In the genomic region with DNA sequence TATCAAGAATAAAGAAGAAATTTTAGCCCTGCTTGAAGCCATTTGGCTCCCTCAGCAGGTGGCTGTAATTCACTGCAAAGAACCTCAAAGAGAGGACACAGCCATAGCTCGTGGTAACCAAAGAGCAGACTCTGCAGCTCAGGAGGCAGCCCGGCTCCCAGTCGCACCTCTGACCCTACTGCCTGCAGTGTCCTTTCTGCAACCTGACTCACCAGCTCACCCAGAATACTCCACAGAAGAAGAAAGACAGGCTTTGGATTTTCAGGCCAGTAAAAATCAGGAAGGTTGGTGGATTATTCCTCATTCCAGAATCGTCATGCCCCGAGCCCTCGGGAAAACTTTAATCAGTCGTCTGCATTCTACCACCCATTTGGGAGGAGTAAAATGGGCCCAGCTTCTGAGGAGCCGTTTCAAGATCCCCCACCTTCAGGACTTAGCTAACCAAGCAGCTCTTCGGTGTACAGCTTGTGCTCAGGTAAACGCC, we compare ENCODE assay signal across 13 cellular contexts. TPM values are rescaled to one million over a fixed set of nuclear protein-coding genes. Genes with fewer than 3 reads are reported as not detected.
DNase-seq lines count a peak whose midpoint lies in the region; ATAC-seq and TF ChIP-seq lines count a peak whose summit lies in the region.
"Had no signal": no experiment of that assay in that cellular context is flagged by ENCODE, and none has a peak within 500 bp of the region (broad histone marks: within the 10 kb centered on the region; RNA-seq: fewer than 3 reads in every experiment).

No MANE protein-coding gene starts in this region.

- BruUV-seq in PC-3 (replicated peaks; lab: Mats Ljungman, UMichigan), result no TSS peak

- H3K4me1 Mint-ChIP-seq in GM23338, result peaks cover 17% of the 10 kb centered on the region
- H3K4me1 Mint-ChIP-seq in natural killer cell, result peaks cover 3% of the 10 kb centered on the region in 2 donors

- POLR2A ChIA-PET in AG04450 (lab: Yijun Ruan, JAX), result no interaction called here
- POLR2A ChIA-PET in PC-3 (lab: Charles Lee; ENCODE audit: unreplicated experiment), result interaction anchor here (0.6 kb wide), 1 partner anchor 17 kb away, joined by 10 read pairs; no protein-coding TSS in a partner anchor

- H3K4me3 ChIP-seq in AG04450 (ENCODE audit: low read depth, low read length) (no peak overlapping the region), GM23338 (no peak overlapping the region), PC-3 (ENCODE audit: low read length) (no peak overlapping the region), foreskin fibroblast (ENCODE audit: low read depth in 1 of 2, low read length in 2 of 2) (no peak overlapping the region), MM.1S (ENCODE audit: low read length) (no peak overlapping the region)
- H3K4me3 ChIP-seq: body of pancreas, Peyer's patch had no signal

- H3K79me2 ChIP-seq in GM23338 (replicated peaks; ENCODE audit: insufficient read depth), result no peaks in the 10 kb centered on the region
- no peaks in the 10 kb centered on the region for H3K79me2 ChIP-seq in PC-3 (ENCODE audit: low read length)
- no peaks in the 10 kb centered on the region for H3K79me2 ChIP-seq in MM.1S (ENCODE audit: low read length)

- H3K4me1 ChIP-seq in GM23338 (ENCODE audit: insufficient read depth), result peaks cover 6% of the 10 kb centered on the region
- peaks cover 2% of the 10 kb centered on the region for H3K4me1 ChIP-seq in PC-3 (ENCODE audit: insufficient read depth, low read length)
- no peaks in the 10 kb centered on the region for H3K4me1 ChIP-seq in MM.1S (ENCODE audit: low read length)
- H3K4me1 ChIP-seq: body of pancreas, Peyer's patch had no signal

- intact Hi-C loops in PC-3 (cut with micrococcal nuclease), result loop anchor here (10.0 kb wide), 1 partner anchor 224 kb away; no protein-coding TSS in a partner anchor
- intact Hi-C loops in natural killer cell (cut with micrococcal nuclease), result loop anchor here (10.0 kb wide), 1 partner anchor 564 kb away; no protein-coding TSS in a partner anchor

- peak; percentile 49 for ATAC-seq in GM23338
- ATAC-seq in PC-3, result peak; percentile 37
- no peak for ATAC-seq in GM21786 (IDR thresholded peaks at IDR 0.05; ENCODE audit: unreplicated experiment)
- no peak for ATAC-seq in natural killer cell
- ATAC-seq: body of pancreas, left lobe of liver had no signal

- H2AFZ ChIP-seq in GM23338 (peak overlapping the region; percentile 78), PC-3 (ENCODE audit: low read length) (no peak overlapping the region), MM.1S (ENCODE audit: low read length) (no peak overlapping the region)

- H3K27me3 ChIP-seq in AG04450 (ENCODE audit: control insufficient read depth, insufficient read depth, low read length), result peaks cover 3% of the 10 kb centered on the region
- no peaks in the 10 kb centered on the region for H3K27me3 ChIP-seq in GM23338 (ENCODE audit: insufficient read depth)
- no peaks in the 10 kb centered on the region for H3K27me3 ChIP-seq in PC-3 (ENCODE audit: low read length)
- H3K27me3 ChIP-seq in MM.1S (replicated peaks; ENCODE audit: insufficient read depth, low read length), result no peaks in the 10 kb centered on the region
- H3K27me3 ChIP-seq: body of pancreas, Peyer's patch had no signal

- H3K36me3 Mint-ChIP-seq in GM23338 (ENCODE audit: low read depth) (no peaks in the 10 kb centered on the region; the same call in 2 of the 3 replicates), natural killer cell (no peaks in the 10 kb centered on the region)

- H4K20me1 ChIP-seq in GM23338 (replicated peaks; ENCODE audit: insufficient read depth) (no peaks in the 10 kb centered on the region), PC-3 (ENCODE audit: low read length) (no peaks in the 10 kb centered on the region), MM.1S (ENCODE audit: insufficient read depth, low read length) (no peaks in the 10 kb centered on the region)

- CTCF ChIA-PET in AG04450 (lab: Charles Lee) (interaction anchor here (1.4 kb wide), 1 partner anchor 67 kb away, joined by 3 read pairs; no protein-coding TSS in a partner anchor), PC-3 (lab: Charles Lee) (no interaction called here)

- H3K9me3 Mint-ChIP-seq in GM23338 (no peaks in the 10 kb centered on the region; the same call in 2 of the 3 replicates), natural killer cell (no peaks in the 10 kb centered on the region)

- H3K4me3 Mint-ChIP-seq in GM23338 (no peak overlapping the region), natural killer cell (no peak overlapping the region)

- H3K27ac ChIP-seq in AG04450 (ENCODE audit: low read depth, low read length) (no peak overlapping the region), GM23338 (ENCODE audit: low read depth) (no peak overlapping the region), PC-3 (ENCODE audit: low read length) (no peak overlapping the region), MM.1S (ENCODE audit: low read length) (no peak overlapping the region)
- H3K27ac ChIP-seq: body of pancreas, Peyer's patch had no signal

- H3K9ac ChIP-seq in PC-3 (ENCODE audit: low read length) (no peak overlapping the region), MM.1S (ENCODE audit: low read length) (no peak overlapping the region)

- H3K9me2 ChIP-seq in GM23338 (ENCODE audit: insufficient read depth), result no peaks in the 10 kb centered on the region
- H3K9me2 ChIP-seq in PC-3 (replicated peaks; ENCODE audit: low read length), result no peaks in the 10 kb centered on the region
- H3K9me2 ChIP-seq in MM.1S (replicated peaks; ENCODE audit: insufficient read depth, low read length), result no peaks in the 10 kb centered on the region

- H3K9me3 ChIP-seq in AG04450 (ENCODE audit: control insufficient read depth, insufficient read depth, low read length) (no peaks in the 10 kb centered on the region), PC-3 (ENCODE audit: low read length) (no peaks in the 10 kb centered on the region), MM.1S (replicated peaks; ENCODE audit: insufficient read depth, low read length) (no peaks in the 10 kb centered on the region)
- H3K9me3 ChIP-seq: body of pancreas, Peyer's patch had no signal

- H3K27me3 Mint-ChIP-seq in GM23338 (ENCODE audit: insufficient read depth, low read depth, poor library complexity) (peaks cover 5% of the 10 kb centered on the region), natural killer cell (ENCODE audit: low read depth in 2 of 2) (no peaks in the 10 kb centered on the region)

- H3K27ac Mint-ChIP-seq in GM23338 (no peak overlapping the region), natural killer cell (peak overlapping the region in 1 of 2 donors; percentile 54)

- H3K36me3 ChIP-seq in GM23338 (ENCODE audit: insufficient read depth) (no peaks in the 10 kb centered on the region), PC-3 (ENCODE audit: low read depth, low read length) (no peaks in the 10 kb centered on the region), MM.1S (replicated peaks; ENCODE audit: insufficient read depth, low read length) (no peaks in the 10 kb centered on the region)
- H3K36me3 ChIP-seq: Peyer's patch had no signal

- TF ChIP-seq CTCF in AG04450 (IDR thresholded peaks at IDR 0.05; ENCODE audit: low read depth, low read length) (peak; percentile 8; the same call in 1 of the 2 replicates), GM23338 (conservative IDR thresholded peaks at IDR 0.05; ENCODE audit: low read depth in 2 of 2) (peak; percentile 26 to 49), PC-3 (conservative IDR thresholded peaks at IDR 0.05; ENCODE audit: low read depth, low read length) (peak; percentile 26; the same call in 1 of the 2 replicates), foreskin fibroblast (IDR thresholded peaks at IDR 0.05; ENCODE audit: low read depth, low read length) (no peak), MM.1S (IDR thresholded peaks at IDR 0.05; ENCODE audit: low read length) (no peak), natural killer cell (IDR thresholded peaks at IDR 0.05) (no peak)

- H3F3A ChIP-seq in GM23338 (replicated peaks; ENCODE audit: low read depth), result no peaks in the 10 kb centered on the region
- H3F3A ChIP-seq in PC-3 (ENCODE audit: low read length, unreplicated experiment), result no peaks in the 10 kb centered on the region
- no peaks in the 10 kb centered on the region for H3F3A ChIP-seq in MM.1S (ENCODE audit: insufficient read depth, low read length)

- no peak for DNase-seq in AG04450 (ENCODE audit: low read depth, low spot score)
- DNase-seq in GM23338 (ENCODE audit: low spot score), result peak; percentile 42
- DNase-seq in PC-3, result peak; percentile 21
- DNase-seq in foreskin fibroblast, result peak; percentile 4 to 33
- no peak for DNase-seq in MM.1S
- DNase-seq in natural killer cell, result no peak
- no peak for DNase-seq in stimulated activated naive CD4-positive, alpha-beta T cell treated with Interleukin-2 at 50 U/mL for 16 hours (lab: John Stamatoyannopoulos, UW)
- DNase-seq: body of pancreas; Peyer's patch; retina; stimulated activated naive CD4-positive, alpha-beta T cell had no signal

- H3K4me2 ChIP-seq in GM23338 (no peak overlapping the region), PC-3 (ENCODE audit: low read length) (no peak overlapping the region), MM.1S (ENCODE audit: low read depth, low read length) (no peak overlapping the region)

TF ChIP-seq in GM23338, 12 proteins besides CTCF, POLR2A, EP300 and RAD21 (continues in another document):
- TF ChIP-seq ZNF114 (CRISPR knock-in tag; IDR thresholded peaks at IDR 0.05), result no peak
- no peak for TF ChIP-seq JUNB (IDR thresholded peaks at IDR 0.05; ENCODE audit: unreplicated experiment)
- TF ChIP-seq EZH2 (IDR thresholded peaks at IDR 0.05; ENCODE audit: low read depth, unreplicated experiment), result no peak
- TF ChIP-seq ZNF331 (CRISPR knock-in tag; IDR thresholded peaks at IDR 0.05; ENCODE audit: low read depth), result no peak

RNA-seq across cellular contexts. Expression of a gene that starts 38.6 kb away (rescaled TPM):
- polyA plus RNA-seq in AG04450 (2011; rRNA removed) (9.8 and 13.8 TPM in 2 replicates), GM23338 (2016; fragmentation: Nextera tagmentation; extraction: Ambion mirVana) (6.5 and 7.7 TPM in 2 replicates)
- polyA minus RNA-seq in AG04450 (2011; rRNA and poly(A)+ RNA removed), result 10.1 and 19.9 TPM in 2 replicates
- total RNA-seq in GM23338 (2014; rRNA removed; shearing (Covaris generic)), result 21.3 and 22.4 TPM in 2 replicates
- total RNA-seq in PC-3 (2014; rRNA removed) (22.8 and 27.6 TPM in 2 replicates), natural killer cell (10 to 100 TPM; 72.0 to 90.9 (median 83.5) TPM)

RNA-seq across cellular contexts. Expression of a gene that starts 48.2 kb away (rescaled TPM):
- polyA plus RNA-seq in AG04450 (2011; rRNA removed) (1,794 and 1,914 TPM in 2 replicates), GM23338 (2016; fragmentation: Nextera tagmentation; extraction: Ambion mirVana) (2,092 and 2,216 TPM in 2 replicates)
- polyA minus RNA-seq in AG04450 (2011; rRNA and poly(A)+ RNA removed), result 389 and 395 TPM in 2 replicates
- 681 and 902 TPM in 2 replicates for total RNA-seq in GM23338 (2014; rRNA removed; shearing (Covaris generic))
- total RNA-seq in PC-3 (2014; rRNA removed) (2,441 and 2,844 TPM in 2 replicates), natural killer cell (100 to 1,000 TPM; 660 to 850 (median 763) TPM)

Comparison
In these comparisons a context has a peak if more than half of its experiments do, and no peak if none do; other contexts are left out.
1. DNase-seq: peak in GM23338 (single experiment), PC-3 (single experiment) and foreskin fibroblast (2 of 2); none in AG04450 (single experiment), MM.1S (single experiment), natural killer cell (single experiment) and stimulated activated naive CD4-positive, alpha-beta T cell treated with Interleukin-2 at 50 U/mL for 16 hours (single experiment).
2. CTCF ChIP-seq: peak in AG04450 (single experiment), GM23338 (2 of 2) and PC-3 (single experiment); none in foreskin fibroblast (single experiment), MM.1S (single experiment) and natural killer cell (single experiment).
3. ATAC-seq: peak in GM23338 (single experiment) and PC-3 (single experiment); none in GM21786 (single experiment) and natural killer cell (0 of 3).